22 cellular contexts compared by ENCODE assay signal in the genomic region with DNA sequence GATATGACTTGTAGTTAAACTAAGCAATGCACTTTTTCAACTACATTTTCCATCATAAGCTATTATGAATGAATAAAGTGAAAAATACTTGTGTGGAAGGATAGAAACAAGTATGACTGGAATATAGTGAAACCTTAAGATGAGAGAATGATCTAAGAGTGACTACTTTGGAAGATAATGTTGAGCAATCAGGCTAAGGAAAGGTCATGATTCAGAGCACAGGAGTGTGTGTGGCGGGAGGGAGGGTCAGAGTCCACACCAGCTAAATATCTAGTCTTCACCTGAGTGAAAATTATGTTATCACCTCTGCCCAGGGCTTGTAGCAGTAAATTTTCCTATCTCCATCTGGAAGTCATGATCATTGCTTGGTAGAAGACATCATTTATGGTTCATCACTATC.
"Had no signal": no experiment of that assay in that cellular context is flagged by ENCODE, and none has a peak within 500 bp of the region (broad histone marks: within the 10 kb centered on the region; RNA-seq: fewer than 3 reads in every experiment).

No MANE protein-coding gene starts in this region.

- H3K4me3 ChIP-seq: adrenal gland, left lung, thyroid gland had no signal

- H3K9me3 Mint-ChIP-seq: nephron progenitor cell had no signal

- ATAC-seq: activated naive CD4-positive, alpha-beta T cell treated with anti-CD3 and anti-CD28 coated beads, Interleukin-2, amount 50 U/mL, for 72 hours; activated T-cell treated with anti-CD3 and anti-CD28 coated beads, Interleukin-2, amount 50 U/mL, for 72 hours; effector memory CD8-positive, alpha-beta T cell; foreskin keratinocyte; left lung had no signal

- H3K27ac Mint-ChIP-seq: activated naive CD4-positive, alpha-beta T cell treated with anti-CD3 and anti-CD28 coated beads, Interleukin-2, amount 50 U/mL, for 72 hours; activated T-cell treated with anti-CD3 and anti-CD28 coated beads, Interleukin-2, amount 50 U/mL, for 72 hours; effector memory CD8-positive, alpha-beta T cell; nephron progenitor cell had no signal

- H3K27ac ChIP-seq: adrenal gland, epithelial cell of prostate, foreskin keratinocyte, left lung, thyroid gland, WERI-Rb-1 had no signal

- H3K4me1 Mint-ChIP-seq: nephron progenitor cell had no signal

- H3K36me3 Mint-ChIP-seq: activated naive CD4-positive, alpha-beta T cell treated with anti-CD3 and anti-CD28 coated beads, Interleukin-2, amount 50 U/mL, for 72 hours had no signal

- H3K9me3 ChIP-seq: left lung, thyroid gland had no signal

- H3K36me3 ChIP-seq: adrenal gland, left lung, thyroid gland, WERI-Rb-1 had no signal

- H3K27me3 Mint-ChIP-seq: effector memory CD8-positive, alpha-beta T cell had no signal

- H3K4me1 ChIP-seq: adrenal gland, foreskin keratinocyte, left lung, thyroid gland had no signal

- H3K27me3 ChIP-seq: adrenal gland, foreskin keratinocyte, left lung, thyroid gland had no signal

- DNase-seq: activated CD4-positive, alpha-beta T cell treated with anti-CD3 and anti-CD28 coated beads for 1 hour; activated CD4-positive, alpha-beta T cell treated with anti-CD3 and anti-CD28 coated beads, Interleukin-2, amount 50 U/mL, for 4 hours; activated gamma-delta T cell treated with Interleukin-2 at 50 U/mL for 16 hours; activated T-cell treated with anti-CD3 and anti-CD28 coated beads, Interleukin-2, amount 50 U/mL, for 72 hours; adrenal gland; dermis blood vessel endothelial cell; effector memory CD8-positive, alpha-beta T cell; kidney; left lung; midbrain; nephron progenitor cell; nucleus accumbens; posterior cingulate gyrus; stimulated activated CD4-positive, alpha-beta T cell treated with anti-CD3 and anti-CD28 coated beads, Interleukin-12 subunit alpha, Interleukin-12 subunit beta, amount 100 ng/mL, for 4 hours; stimulated activated CD4-positive, alpha-beta T cell treated with anti-CD3 and anti-CD28 coated beads, Interleukin-2, amount 100 ng/mL, for 24 hours; stimulated activated naive CD4-positive, alpha-beta T cell treated with Interleukin-2 at 50 U/mL for 16 hours; T1000; thyroid gland; WERI-Rb-1 had no signal

- H3K4me3 Mint-ChIP-seq: activated T-cell treated with anti-CD3 and anti-CD28 coated beads, Interleukin-2, amount 50 U/mL, for 72 hours; effector memory CD8-positive, alpha-beta T cell; nephron progenitor cell had no signal
